ENCODE assay signal across 8 cellular contexts in genomic region chr1:151673407-151673806, GRCh38. TPM values are rescaled to one million over a fixed set of nuclear protein-coding genes. Genes with fewer than 3 reads are reported as not detected.
"Had no signal": no experiment of that assay in that cellular context is flagged by ENCODE, and none has a peak within 500 bp of the region (broad histone marks: within the 10 kb centered on the region; RNA-seq: fewer than 3 reads in every experiment).

No MANE protein-coding gene starts in this region.

- H3K4me3 ChIP-seq: GM12878 had no signal

- ATAC-seq: GM12878 had no signal

- DNase-seq: GDM1, GF-D8 had no signal

- FAIRE-seq: GM12878, GM12891, GM12892, GM18507, GM19239 had no signal

RNA-seq across cellular contexts. Expression of gene CELF3, which starts 43.2 kb away (rescaled TPM):
- total RNA-seq: G401, GM12878 had no signal

RNA-seq across cellular contexts. Expression of gene RIIAD1, which starts 47.9 kb away (rescaled TPM):
- total RNA-seq: G401, GM12878 had no signal
- polyA plus RNA-seq: GM12878 had no signal
